In genomic region chr1:111208921-111209320, GRCh38 we compare ENCODE assay signal across 24 cellular contexts. TPM values are rescaled to one million over a fixed set of nuclear protein-coding genes. Genes with fewer than 3 reads are reported as not detected.
"Had no signal": no experiment of that assay in that cellular context is flagged by ENCODE, and none has a peak within 500 bp of the region (broad histone marks: within the 10 kb centered on the region; RNA-seq: fewer than 3 reads in every experiment).

No MANE protein-coding gene starts in this region.

- H3K9me3 ChIP-seq: colonic mucosa, gastroesophageal sphincter, heart right ventricle, testis, upper lobe of right lung had no signal

- H3K27ac Mint-ChIP-seq: activated T-cell treated with anti-CD3 and anti-CD28 coated beads, Interleukin-2, amount 50 U/mL, for 72 hours; endodermal cell; natural killer cell treated with Interleukin-12 subunit alpha and Interleukin-12 subunit beta and Interleukin-15 and Interleukin-18, amount 100 ng/mL, for 72 hours; stimulated activated effector memory CD8-positive, alpha-beta T cell treated with anti-CD3 and anti-CD28 coated beads, Interleukin-12 subunit alpha, Interleukin-12 subunit beta, amount 100 ng/mL, for 72 hours had no signal

- H3K4me3 Mint-ChIP-seq: activated T-cell treated with anti-CD3 and anti-CD28 coated beads, Interleukin-2, amount 50 U/mL, for 72 hours; central memory CD8-positive, alpha-beta T cell; endodermal cell; immature natural killer cell; natural killer cell treated with Interleukin-12 subunit alpha and Interleukin-12 subunit beta and Interleukin-15 and Interleukin-18, amount 100 ng/mL, for 72 hours; stimulated activated effector memory CD8-positive, alpha-beta T cell treated with anti-CD3 and anti-CD28 coated beads, Interleukin-12 subunit alpha, Interleukin-12 subunit beta, amount 100 ng/mL, for 72 hours had no signal

- H3K36me3 Mint-ChIP-seq: immature natural killer cell; natural killer cell treated with Interleukin-12 subunit alpha and Interleukin-12 subunit beta and Interleukin-15 and Interleukin-18, amount 100 ng/mL, for 72 hours had no signal

- H3K27me3 ChIP-seq: colonic mucosa, testis, upper lobe of right lung had no signal

- H3K4me3 ChIP-seq: colonic mucosa, gastroesophageal sphincter, heart right ventricle, smooth muscle cell, testis, upper lobe of right lung had no signal

- H3K79me2 ChIP-seq: parathyroid adenoma had no signal

- H3K27me3 Mint-ChIP-seq: central memory CD8-positive, alpha-beta T cell; natural killer cell treated with Interleukin-12 subunit alpha and Interleukin-12 subunit beta and Interleukin-15 and Interleukin-18, amount 100 ng/mL, for 72 hours had no signal

- H2AFZ ChIP-seq: parathyroid adenoma had no signal

- H3K4me2 ChIP-seq: smooth muscle cell had no signal

- DNase-seq: activated CD4-positive, alpha-beta T cell treated with anti-CD3 and anti-CD28 coated beads, Interleukin-2, amount 50 U/mL, for 4 hours; activated CD4-positive, CD25-positive, alpha-beta regulatory T cell treated with anti-CD3 and anti-CD28 coated beads, Interleukin-2, amount 50 U/mL, for 72 hours; activated effector memory CD4-positive, alpha-beta T cell treated with anti-CD3 and anti-CD28 coated beads, Interleukin-2, amount 50 U/mL, for 16 hours; activated naive CD4-positive, alpha-beta T cell treated with anti-CD3 and anti-CD28 coated beads, Interleukin-2, amount 50 U/mL, for 16 hours; activated T-cell treated with anti-CD3 and anti-CD28 coated beads, Interleukin-2, amount 50 U/mL, for 72 hours; aorta; brain microvascular endothelial cell; colonic mucosa; endodermal cell; erythroblast; heart right ventricle; immature natural killer cell; stimulated activated CD4-positive, alpha-beta T cell treated with anti-CD3 and anti-CD28 coated beads, Interleukin-4, amount 100 ng/mL, for 1 hour; T-helper 2 cell; testis; upper lobe of right lung had no signal

- H3K4me1 ChIP-seq: colonic mucosa, testis had no signal

- H3K9me3 Mint-ChIP-seq: activated T-cell treated with anti-CD3 and anti-CD28 coated beads, Interleukin-2, amount 50 U/mL, for 72 hours; central memory CD8-positive, alpha-beta T cell; immature natural killer cell; natural killer cell treated with Interleukin-12 subunit alpha and Interleukin-12 subunit beta and Interleukin-15 and Interleukin-18, amount 100 ng/mL, for 72 hours; stimulated activated effector memory CD8-positive, alpha-beta T cell treated with anti-CD3 and anti-CD28 coated beads, Interleukin-12 subunit alpha, Interleukin-12 subunit beta, amount 100 ng/mL, for 72 hours had no signal

- H3K9ac ChIP-seq: parathyroid adenoma had no signal

- H3K27ac ChIP-seq: brain microvascular endothelial cell, colonic mucosa, gastroesophageal sphincter, heart right ventricle, parathyroid adenoma, testis, upper lobe of right lung, VCaP had no signal

- ATAC-seq: activated T-cell treated with anti-CD3 and anti-CD28 coated beads, Interleukin-2, amount 50 U/mL, for 72 hours; gastroesophageal sphincter; heart right ventricle; natural killer cell treated with Interleukin-12 subunit alpha and Interleukin-12 subunit beta and Interleukin-15 and Interleukin-18, amount 100 ng/mL, for 72 hours; sciatic nerve; stimulated activated effector memory CD8-positive, alpha-beta T cell treated with anti-CD3 and anti-CD28 coated beads, Interleukin-12 subunit alpha, Interleukin-12 subunit beta, amount 100 ng/mL, for 72 hours; upper lobe of right lung had no signal

- H3K36me3 ChIP-seq: brain microvascular endothelial cell, colonic mucosa, gastroesophageal sphincter, heart right ventricle, upper lobe of right lung had no signal

RNA-seq across cellular contexts. Expression of gene CHI3L2, which starts 18.6 kb away (rescaled TPM):
- total RNA-seq: endodermal cell had no signal
